In genomic region chr17:66737524-66737923, GRCh38 we compare ENCODE assay signal across 12 cellular contexts.
DNase-seq lines count a peak whose midpoint lies in the region; ATAC-seq and TF ChIP-seq lines count a peak whose summit lies in the region.
"Had no signal": no experiment of that assay in that cellular context is flagged by ENCODE, and none has a peak within 500 bp of the region (broad histone marks: within the 10 kb centered on the region; RNA-seq: fewer than 3 reads in every experiment).

No MANE protein-coding gene starts in this region.

- in situ Hi-C loops in GM23248 (cut with MboI), result no loop called here

- H4K20me1 ChIP-seq in GM23248 (ENCODE audit: insufficient read depth), result no peaks in the 10 kb centered on the region

- no peaks in the 10 kb centered on the region for H3F3A ChIP-seq in GM23248 (ENCODE audit: insufficient read depth)

- peak; percentile 90 for DNase-seq in GM23248
- peak; percentile 77 for DNase-seq in choroid plexus epithelial cell (ENCODE audit: low read depth)
- DNase-seq in hypothalamus (lab: John Stamatoyannopoulos, UW), result peak in 28 of 51 donors; percentile 13 to 72 (median 47)
- peak; percentile 75 for DNase-seq in retina
- no peak for DNase-seq in NCI-H526 treated with DMSO at 0.1 percent for 48 hours (lab: John Stamatoyannopoulos, UW)
- no peak for DNase-seq in left lobe of liver (ENCODE audit: low spot score)
- DNase-seq: DMS53, NCI-H526, T-helper 1 cell had no signal

- H3K4me3 ChIP-seq in GM23248 (no peak overlapping the region), choroid plexus epithelial cell (ENCODE audit: low read depth, low read length) (no peak overlapping the region)

- no peaks in the 10 kb centered on the region for H3K9me3 ChIP-seq in GM23248 (ENCODE audit: low read depth)

- H3K36me3 ChIP-seq in GM23248 (ENCODE audit: low read depth), result peaks cover 34% of the 10 kb centered on the region; the same call in 1 of the 2 replicates

- no peaks in the 10 kb centered on the region for H3K9me2 ChIP-seq in GM23248 (ENCODE audit: insufficient read depth)

- peak; percentile 46 for TF ChIP-seq CTCF in choroid plexus epithelial cell (conservative IDR thresholded peaks at IDR 0.05; ENCODE audit: low read depth, low read length)

- H3K27me3 ChIP-seq in GM23248 (replicated peaks; ENCODE audit: insufficient read depth), result no peaks in the 10 kb centered on the region

- peak overlapping the region; percentile 77 for H3K27ac ChIP-seq in GM23248
- H3K27ac ChIP-seq: parathyroid adenoma had no signal

- no peak for ATAC-seq in GM19452 (IDR thresholded peaks at IDR 0.05; ENCODE audit: unreplicated experiment)
- no peak for ATAC-seq in left lobe of liver
- ATAC-seq in HG02610 (IDR thresholded peaks at IDR 0.05; ENCODE audit: unreplicated experiment), result no peak

- peak overlapping the region; percentile 2 for H3K4me2 ChIP-seq in GM23248 (ENCODE audit: unreplicated experiment)

- H3K9ac ChIP-seq in GM23248, result peak overlapping the region; percentile 64
- H3K9ac ChIP-seq: parathyroid adenoma had no signal

- H3K79me2 ChIP-seq in GM23248 (ENCODE audit: insufficient read depth), result no peaks in the 10 kb centered on the region
- H3K79me2 ChIP-seq: parathyroid adenoma had no signal

- H2AFZ ChIP-seq in GM23248, result 0 out of 2 replicates have a peak overlapping the region, but pooled peaks have one; percentile 38
- H2AFZ ChIP-seq: parathyroid adenoma had no signal

- H3K4me1 ChIP-seq in GM23248 (ENCODE audit: insufficient read depth), result peaks cover 3% of the 10 kb centered on the region; the same call in 1 of the 2 replicates
- H3K4me1 ChIP-seq: parathyroid adenoma had no signal

- 20 to 28% methylated on average over 12 of the region's 12 CpGs for WGBS in GM23248 (ENCODE audit: low coverage in 1 of 2, low lambda C conversion rate in 2 of 2, missing lambda C conversion rate in 2 of 2), 2 experiments

Comparison
In these comparisons a context has a peak if more than half of its experiments do, and no peak if none do; other contexts are left out.
1. DNase-seq: peak in GM23248 (single experiment), choroid plexus epithelial cell (single experiment), hypothalamus (28 of 51) and retina (single experiment); none in NCI-H526 treated with DMSO at 0.1 percent for 48 hours (single experiment) and left lobe of liver (single experiment).